Comparison of ENCODE assay signal across 19 cellular contexts in genomic region chr1:5522605-5523145, GRCh38.
"Had no signal": no experiment of that assay in that cellular context is flagged by ENCODE, and none has a peak within 500 bp of the region (broad histone marks: within the 10 kb centered on the region; RNA-seq: fewer than 3 reads in every experiment).

No MANE protein-coding gene starts in this region.

- H3K4me3 ChIP-seq: cardiac muscle cell, neural progenitor cell, ovary, smooth muscle cell, suprapubic skin had no signal

- H3K27me3 ChIP-seq: cardiac muscle cell, neural progenitor cell, ovary had no signal

- H3K4me1 ChIP-seq: neural progenitor cell, suprapubic skin had no signal

- H3K9ac ChIP-seq: neural progenitor cell had no signal

- H3K9me3 ChIP-seq: ovary, suprapubic skin had no signal

- FAIRE-seq: keratinocyte, TTC549 had no signal

- DNase-seq: activated CD4-positive, alpha-beta memory T cell treated with anti-CD3 and anti-CD28 coated beads, Interleukin-2, amount 10 ng/mL, durations not matched to agents 7 days and 5 days; activated CD4-positive, alpha-beta T cell treated with anti-CD3 and anti-CD28 coated beads for 48 hours; activated CD4-positive, CD25-positive, alpha-beta regulatory T cell; activated effector memory CD4-positive, alpha-beta T cell treated with anti-CD3 and anti-CD28 coated beads, Interleukin-2, amount 50 U/mL, for 16 hours; activated T-cell treated with anti-CD3 and anti-CD28 coated beads, Interleukin-2, amount 50 U/mL, for 72 hours; effector memory CD8-positive, alpha-beta T cell; foreskin fibroblast; hypothalamus; ovary; stimulated activated CD4-positive, alpha-beta T cell treated with anti-CD3 and anti-CD28 coated beads, Interleukin-4, amount 100 ng/mL, for 1 hour; stimulated activated naive CD8-positive, alpha-beta T cell treated with anti-CD3 and anti-CD28 coated beads, Interleukin-15, amount 100 ng/mL, for 72 hours; trophoblast cell had no signal

- H2AFZ ChIP-seq: neural progenitor cell had no signal

- H3K27ac ChIP-seq: cardiac muscle cell, neural progenitor cell, ovary, suprapubic skin had no signal

- H3K4me2 ChIP-seq: neural progenitor cell, smooth muscle cell had no signal

- ATAC-seq: activated T-cell treated with anti-CD3 and anti-CD28 coated beads, Interleukin-2, amount 50 U/mL, for 72 hours; effector memory CD8-positive, alpha-beta T cell; sciatic nerve; stimulated activated naive CD8-positive, alpha-beta T cell treated with anti-CD3 and anti-CD28 coated beads, Interleukin-15, amount 100 ng/mL, for 72 hours had no signal

- H3K36me3 ChIP-seq: cardiac muscle cell, neural progenitor cell, ovary, suprapubic skin had no signal
